1 cellular context compared by ENCODE assay signal in the genomic region with DNA sequence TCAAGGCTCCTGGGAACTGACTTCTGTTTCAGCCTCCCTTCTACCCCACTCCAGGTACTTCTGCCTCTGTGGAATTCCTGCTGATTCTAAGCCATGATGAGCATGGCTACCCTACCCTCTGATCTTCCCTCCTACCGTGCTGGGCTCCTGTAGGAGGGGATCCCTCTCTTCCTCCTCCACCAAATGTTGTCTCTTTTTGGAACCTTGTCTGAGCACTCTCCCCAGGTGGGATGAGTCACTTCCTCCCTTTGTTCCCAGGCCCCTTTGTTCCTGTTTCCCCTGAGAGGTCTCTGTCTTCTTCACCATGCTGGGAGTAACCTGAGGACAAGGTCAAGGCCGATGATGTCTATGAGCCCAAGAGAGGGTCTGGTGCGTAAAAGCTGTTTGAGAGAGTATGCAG.
TF ChIP-seq lines count a peak whose summit lies in the region.

No MANE protein-coding gene starts in this region.

TF ChIP-seq in IMR-90, 13 proteins besides CTCF, POLR2A, EP300 and RAD21 (continued from another document):
- TF ChIP-seq FOS (IDR thresholded peaks at IDR 0.05; ENCODE audit: low read depth, low read length) = no peak
- TF ChIP-seq RCOR1 (IDR thresholded peaks at IDR 0.05; ENCODE audit: insufficient replicate concordance, low read length) = no peak
- no peak for TF ChIP-seq MAFK (IDR thresholded peaks at IDR 0.05; ENCODE audit: low read depth, low read length)
- TF ChIP-seq NFE2L2 (IDR thresholded peaks at IDR 0.05; ENCODE audit: low read depth, low read length) = no peak
- TF ChIP-seq BHLHE40 (IDR thresholded peaks at IDR 0.05; ENCODE audit: low read depth, low read length) = no peak
- no peak for TF ChIP-seq MXI1 (IDR thresholded peaks at IDR 0.05; ENCODE audit: borderline replicate concordance, low read depth, low read length)
- TF ChIP-seq SMC3 (IDR thresholded peaks at IDR 0.05; ENCODE audit: low read depth, low read length) = no peak
- no peak for TF ChIP-seq MAZ (IDR thresholded peaks at IDR 0.05; ENCODE audit: borderline replicate concordance, low read depth, low read length)
- no peak for TF ChIP-seq RFX5 (IDR thresholded peaks at IDR 0.05; ENCODE audit: low read depth, low read length)
- TF ChIP-seq CHD1 (IDR thresholded peaks at IDR 0.05; ENCODE audit: low read depth, low read length) = no peak
- TF ChIP-seq, protein P1, sequence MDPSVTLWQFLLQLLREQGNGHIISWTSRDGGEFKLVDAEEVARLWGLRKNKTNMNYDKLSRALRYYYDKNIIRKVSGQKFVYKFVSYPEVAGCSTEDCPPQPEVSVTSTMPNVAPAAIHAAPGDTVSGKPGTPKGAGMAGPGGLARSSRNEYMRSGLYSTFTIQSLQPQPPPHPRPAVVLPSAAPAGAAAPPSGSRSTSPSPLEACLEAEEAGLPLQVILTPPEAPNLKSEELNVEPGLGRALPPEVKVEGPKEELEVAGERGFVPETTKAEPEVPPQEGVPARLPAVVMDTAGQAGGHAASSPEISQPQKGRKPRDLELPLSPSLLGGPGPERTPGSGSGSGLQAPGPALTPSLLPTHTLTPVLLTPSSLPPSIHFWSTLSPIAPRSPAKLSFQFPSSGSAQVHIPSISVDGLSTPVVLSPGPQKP (IDR thresholded peaks at IDR 0.05; ENCODE audit: borderline replicate concordance, low read depth, low read length) = no peak
- TF ChIP-seq, protein P2, sequence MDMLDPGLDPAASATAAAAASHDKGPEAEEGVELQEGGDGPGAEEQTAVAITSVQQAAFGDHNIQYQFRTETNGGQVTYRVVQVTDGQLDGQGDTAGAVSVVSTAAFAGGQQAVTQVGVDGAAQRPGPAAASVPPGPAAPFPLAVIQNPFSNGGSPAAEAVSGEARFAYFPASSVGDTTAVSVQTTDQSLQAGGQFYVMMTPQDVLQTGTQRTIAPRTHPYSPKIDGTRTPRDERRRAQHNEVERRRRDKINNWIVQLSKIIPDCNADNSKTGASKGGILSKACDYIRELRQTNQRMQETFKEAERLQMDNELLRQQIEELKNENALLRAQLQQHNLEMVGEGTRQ (IDR thresholded peaks at IDR 0.05; ENCODE audit: low read depth, low read length) = no peak
TF ChIP-seq in IMR-90: peak in this region for 0.
